14 cellular contexts compared by ENCODE assay signal in genomic region chr5:154630410-154630809, GRCh38.
DNase-seq lines count a peak whose midpoint lies in the region; ATAC-seq and TF ChIP-seq lines count a peak whose summit lies in the region.
"Had no signal": no experiment of that assay in that cellular context is flagged by ENCODE, and none has a peak within 500 bp of the region (broad histone marks: within the 10 kb centered on the region; RNA-seq: fewer than 3 reads in every experiment).

No MANE protein-coding gene starts in this region.

- WGBS in testis, 2 donors, result 42 to 56% methylated on average over 4 of the region's 4 CpGs

- no peaks in the 10 kb centered on the region for H3K27me3 ChIP-seq in left ventricle myocardium inferior (ENCODE audit: low read depth)
- H3K27me3 ChIP-seq in testis, result no peaks in the 10 kb centered on the region
- peaks cover 0 to 8% of the 10 kb centered on the region in 2 donors for H3K27me3 ChIP-seq in tibial artery
- H3K27me3 ChIP-seq: BLaER1 treated with 17β-estradiol and CSF1 and Interleukin-3, amounts not matched to agents 10 nM and 100 nM had no signal

- H3K4me1 ChIP-seq in left ventricle myocardium inferior (no peaks in the 10 kb centered on the region), testis (peaks cover 5% of the 10 kb centered on the region), tibial artery (no peaks in the 10 kb centered on the region)
- H3K4me1 ChIP-seq: BLaER1 treated with 17β-estradiol and CSF1 and Interleukin-3, amounts not matched to agents 10 nM and 100 nM had no signal

- H3K36me3 ChIP-seq in left ventricle myocardium inferior (no peaks in the 10 kb centered on the region), testis (ENCODE audit: low read depth, missing control alignments) (no peaks in the 10 kb centered on the region), tibial artery (no peaks in the 10 kb centered on the region)
- H3K36me3 ChIP-seq: BLaER1 treated with 17β-estradiol and CSF1 and Interleukin-3, amounts not matched to agents 10 nM and 100 nM had no signal

- H3K9me3 ChIP-seq in left ventricle myocardium inferior (replicated peaks) (no peaks in the 10 kb centered on the region), testis (no peaks in the 10 kb centered on the region), tibial artery (no peaks in the 10 kb centered on the region)
- H3K9me3 ChIP-seq: BLaER1 treated with 17β-estradiol and CSF1 and Interleukin-3, amounts not matched to agents 10 nM and 100 nM had no signal

- intact Hi-C loops in left ventricle myocardium superior (cut with micrococcal nuclease), result no loop called here
- intact Hi-C loops in left ventricle myocardium inferior (cut with micrococcal nuclease), result no loop called here
- intact Hi-C loops in testis (cut with DNase I; ENCODE audit: low total_unique reads), result no loop called here
- intact Hi-C loops in tibial artery (cut with DNase I; ENCODE audit: low total_unique reads), result no loop called here

- no peak for DNase-seq in left ventricle myocardium superior
- DNase-seq in left ventricle myocardium inferior, result no peak
- no peak for DNase-seq in left lobe of liver (ENCODE audit: low spot score)
- DNase-seq in neural crest cell (ENCODE audit: low read depth, low spot score), result no peak
- DNase-seq in testis, result peak; percentile 67
- no peak for DNase-seq in tibial artery
- DNase-seq: 8988T; CD4-positive, CD25-positive, alpha-beta regulatory T cell; DMS53; HCEC 1CT; HFFc6 had no signal

- H3K27ac Mint-ChIP-seq in neural crest cell (ENCODE audit: unreplicated experiment), result peak overlapping the region; percentile 19
- H3K27ac Mint-ChIP-seq: CD4-positive, CD25-positive, alpha-beta regulatory T cell; HFFc6 had no signal

- H3K4me3 ChIP-seq in left ventricle myocardium inferior, result no peak overlapping the region
- H3K4me3 ChIP-seq in testis, result no peak overlapping the region
- no peak overlapping the region for H3K4me3 ChIP-seq in tibial artery
- H3K4me3 ChIP-seq: BLaER1 treated with 17β-estradiol and CSF1 and Interleukin-3, amounts not matched to agents 10 nM and 100 nM had no signal

- no peaks in the 10 kb centered on the region for H3K9me3 Mint-ChIP-seq in neural crest cell
- H3K9me3 Mint-ChIP-seq: HFFc6 had no signal

- H3K4me1 Mint-ChIP-seq in neural crest cell, result no peaks in the 10 kb centered on the region
- H3K4me1 Mint-ChIP-seq: CD4-positive, CD25-positive, alpha-beta regulatory T cell had no signal

- H3K27me3 Mint-ChIP-seq in neural crest cell (ENCODE audit: low read depth), result no peaks in the 10 kb centered on the region

- TF ChIP-seq CTCF in left ventricle myocardium inferior (IDR thresholded peaks at IDR 0.05; ENCODE audit: borderline replicate concordance) (no peak), neural crest cell (conservative IDR thresholded peaks at IDR 0.05) (no peak), testis (IDR thresholded peaks at IDR 0.05) (no peak), tibial artery (IDR thresholded peaks at IDR 0.05) (no peak)

- no peak for TF ChIP-seq POLR2A in testis (IDR thresholded peaks at IDR 0.05)

- no peak overlapping the region for H3K4me3 Mint-ChIP-seq in neural crest cell
- H3K4me3 Mint-ChIP-seq: CD4-positive, CD25-positive, alpha-beta regulatory T cell; HFFc6 had no signal

- no peaks in the 10 kb centered on the region for H3K36me3 Mint-ChIP-seq in neural crest cell (ENCODE audit: low read depth)
- H3K36me3 Mint-ChIP-seq: CD4-positive, CD25-positive, alpha-beta regulatory T cell had no signal

- ATAC-seq in left ventricle myocardium superior (peak; percentile 45), left lobe of liver (peak; percentile 84), HG03045 (IDR thresholded peaks at IDR 0.05; ENCODE audit: unreplicated experiment) (no peak), HG02610 (IDR thresholded peaks at IDR 0.05; ENCODE audit: unreplicated experiment) (no peak)

- no peak overlapping the region for H3K27ac ChIP-seq in left ventricle myocardium inferior (replicated peaks)
- H3K27ac ChIP-seq in testis, result no peak overlapping the region
- no peak overlapping the region for H3K27ac ChIP-seq in tibial artery
- H3K27ac ChIP-seq: BLaER1 treated with 17β-estradiol and CSF1 and Interleukin-3, amounts not matched to agents 10 nM and 100 nM had no signal

Comparison
In these comparisons a context has a peak if more than half of its experiments do, and no peak if none do; other contexts are left out.
1. ATAC-seq: peak in left ventricle myocardium superior (single experiment) and left lobe of liver (single experiment); none in HG03045 (single experiment) and HG02610 (single experiment).